In the genomic region with DNA sequence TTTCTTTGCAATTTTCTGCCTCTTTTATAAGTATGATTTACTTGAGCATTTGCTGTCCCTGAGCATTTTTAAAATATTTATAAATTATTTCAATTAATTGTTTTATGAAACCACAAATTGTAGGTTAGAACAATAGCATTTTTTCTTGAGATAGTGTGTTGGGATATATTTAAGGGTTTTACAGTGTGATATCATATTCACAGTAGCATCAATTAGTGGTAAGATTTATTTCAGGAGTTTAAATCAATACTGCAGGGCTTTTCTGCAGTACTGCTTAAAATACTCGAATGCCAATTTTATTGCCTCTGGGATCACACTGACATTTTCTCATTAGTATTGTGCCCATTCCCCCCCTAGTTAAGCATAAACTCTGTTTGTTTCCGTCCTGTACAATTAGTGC, we compare ENCODE assay signal across 30 cellular contexts.
DNase-seq lines count a peak whose midpoint lies in the region; ATAC-seq and TF ChIP-seq lines count a peak whose summit lies in the region.
"Had no signal": no experiment of that assay in that cellular context is flagged by ENCODE, and none has a peak within 500 bp of the region (broad histone marks: within the 10 kb centered on the region; RNA-seq: fewer than 3 reads in every experiment).

No MANE protein-coding gene starts in this region.

- H4K8ac ChIP-seq in mesenchymal stem cell (ENCODE audit: low read length) = no peak overlapping the region

- H3K18ac ChIP-seq in mesenchymal stem cell (ENCODE audit: low read depth in 1 of 2, low read length in 2 of 2) = no peak overlapping the region

- H3K79me2 ChIP-seq in SK-N-SH (ENCODE audit: insufficient read depth) = peaks cover 100% of the 10 kb centered on the region

- H3K79me1 ChIP-seq in mesenchymal stem cell (replicated peaks; ENCODE audit: low read length, poor library complexity, severe bottlenecking) = peaks cover 18% of the 10 kb centered on the region

- no peaks in the 10 kb centered on the region for H3K4me1 Mint-ChIP-seq in activated CD4-positive, alpha-beta memory T cell treated with anti-CD3 and anti-CD28 coated beads, Interleukin-2, amount 10 ng/mL, durations not matched to agents 7 days and 5 days
- H3K4me1 Mint-ChIP-seq: activated CD8-positive, alpha-beta memory T cell treated with anti-CD3 and anti-CD28 coated beads, Interleukin-2, amount 10 ng/mL, durations not matched to agents 7 days and 5 days; activated naive CD8-positive, alpha-beta T cell treated with anti-CD3 and anti-CD28 coated beads, Interleukin-2, amount 10 ng/mL, durations not matched to agents 7 days and 5 days; CD4-positive, CD25-positive, alpha-beta regulatory T cell; naive thymus-derived CD4-positive, alpha-beta T cell; stimulated activated effector memory CD8-positive, alpha-beta T cell treated with anti-CD3 and anti-CD28 coated beads, Interleukin-12 subunit alpha, Interleukin-12 subunit beta, amount 100 ng/mL, for 72 hours had no signal

- H3K9ac ChIP-seq in SK-N-SH (no peak overlapping the region), mesenchymal stem cell (ENCODE audit: low read length) (peak overlapping the region; percentile 40)

- no peak overlapping the region for H2AK5ac ChIP-seq in mesenchymal stem cell (ENCODE audit: low read length, severe bottlenecking)

- H2AFZ ChIP-seq in SK-N-SH (ENCODE audit: low read depth) (no peak overlapping the region), mesenchymal stem cell (ENCODE audit: low read depth, low read length) (no peak overlapping the region)

- ATAC-seq in SK-N-SH treated with all-trans-retinoic acid at 6 μM for 48 hours = no peak
- no peak for ATAC-seq in GM18858 (IDR thresholded peaks at IDR 0.05; ENCODE audit: unreplicated experiment)
- ATAC-seq: activated CD8-positive, alpha-beta memory T cell treated with anti-CD3 and anti-CD28 coated beads, Interleukin-2, amount 10 ng/mL, durations not matched to agents 7 days and 5 days; activated T-cell treated with anti-CD3 and anti-CD28 coated beads, Interleukin-2, amount 50 U/mL, for 4 hours; gastrocnemius medialis; HepG2; naive thymus-derived CD4-positive, alpha-beta T cell; stimulated activated effector memory CD8-positive, alpha-beta T cell treated with anti-CD3 and anti-CD28 coated beads, Interleukin-12 subunit alpha, Interleukin-12 subunit beta, amount 100 ng/mL, for 72 hours; upper lobe of right lung had no signal

- POLR2A ChIA-PET in SK-N-SH (lab: Yijun Ruan, JAX) = no interaction called here
- POLR2A ChIA-PET in activated CD4-positive, alpha-beta memory T cell treated with anti-CD3 and anti-CD28 coated beads, Interleukin-2, amount 10 ng/mL, durations not matched to agents 7 days and 5 days (lab: Charles Lee) = no interaction called here

- TF ChIP-seq EP300 in SK-N-SH (IDR thresholded peaks at IDR 0.05; ENCODE audit: borderline replicate concordance in 1 of 2, low read depth in 1 of 2, low read length in 1 of 2) = no peak

- H4K91ac ChIP-seq in mesenchymal stem cell (ENCODE audit: low read length) = no peak overlapping the region

- peaks cover 7% of the 10 kb centered on the region for H3F3A ChIP-seq in SK-N-SH (replicated peaks; ENCODE audit: insufficient read depth)

- no peak overlapping the region for H3K23ac ChIP-seq in mesenchymal stem cell (ENCODE audit: low read length in 2 of 2)

- CTCF ChIA-PET in SK-N-SH (lab: Yijun Ruan, JAX) = interaction anchor here (1.2 kb wide), 1 partner anchor 26 kb away, joined by 3 read pairs; no protein-coding TSS in a partner anchor
- CTCF ChIA-PET in activated CD4-positive, alpha-beta memory T cell treated with anti-CD3 and anti-CD28 coated beads, Interleukin-2, amount 10 ng/mL, durations not matched to agents 7 days and 5 days (lab: Charles Lee) = no interaction called here

- H3K27me3 ChIP-seq in SK-N-SH (ENCODE audit: insufficient read depth) (no peaks in the 10 kb centered on the region), mesenchymal stem cell (ENCODE audit: control insufficient read depth in 1 of 2, insufficient read depth in 1 of 2, low read length in 2 of 2) (no peaks in the 10 kb centered on the region)
- H3K27me3 ChIP-seq: gastrocnemius medialis, SJCRH30, upper lobe of right lung had no signal

- no peak overlapping the region for H2BK5ac ChIP-seq in mesenchymal stem cell (ENCODE audit: low read depth, low read length, poor library complexity, severe bottlenecking)

- no peaks in the 10 kb centered on the region for H3K36me3 ChIP-seq in SK-N-SH (replicated peaks in 1 of 2; ENCODE audit: control insufficient read depth in 1 of 2, insufficient read depth in 2 of 2, low read length in 1 of 2)
- H3K36me3 ChIP-seq in mesenchymal stem cell (ENCODE audit: control insufficient read depth in 1 of 2, insufficient read depth in 2 of 2, low read depth in 1 of 2, low read length in 2 of 2) = peaks cover 0 to 7% of the 10 kb centered on the region in 2 experiments
- H3K36me3 ChIP-seq: gastrocnemius medialis, SJCRH30, upper lobe of right lung had no signal

- H3K4me3 ChIP-seq in SK-N-SH (ENCODE audit: low read depth in 2 of 2, low read length in 1 of 2) = peak overlapping the region in 1 of 2 experiments; percentile 28; a peak in 1 of 4 replicates
- no peak overlapping the region for H3K4me3 ChIP-seq in mesenchymal stem cell (ENCODE audit: insufficient read depth in 1 of 2, low read depth in 1 of 2, low read length in 2 of 2)
- H3K4me3 ChIP-seq: gastrocnemius medialis, SJCRH30, upper lobe of right lung had no signal

- H3K9me2 ChIP-seq in SK-N-SH = no peaks in the 10 kb centered on the region

- peaks cover 83% of the 10 kb centered on the region for H4K20me1 ChIP-seq in SK-N-SH (ENCODE audit: insufficient read depth)

- no peak for TF ChIP-seq CTCF in SK-N-SH (IDR thresholded peaks at IDR 0.05)

- 39% methylated on average over 2 of the region's 2 CpGs for WGBS in SK-N-SH (ENCODE audit: low lambda C conversion rate)
- WGBS in mesenchymal stem cell = 90% methylated on average over 2 of the region's 2 CpGs

- H2BK120ac ChIP-seq in mesenchymal stem cell (ENCODE audit: low read depth, low read length) = no peak overlapping the region

- H3K9me3 ChIP-seq in SK-N-SH (no peaks in the 10 kb centered on the region), mesenchymal stem cell (ENCODE audit: control insufficient read depth, low read length) (no peaks in the 10 kb centered on the region)
- H3K9me3 ChIP-seq: gastrocnemius medialis, SJCRH30, upper lobe of right lung had no signal

- peaks cover 21% of the 10 kb centered on the region for H3K27me3 Mint-ChIP-seq in activated CD4-positive, alpha-beta memory T cell treated with anti-CD3 and anti-CD28 coated beads, Interleukin-2, amount 10 ng/mL, durations not matched to agents 7 days and 5 days

- H3K14ac ChIP-seq in mesenchymal stem cell (ENCODE audit: low read length in 2 of 2) = no peak overlapping the region

- no peak overlapping the region for H3K27ac Mint-ChIP-seq in activated CD4-positive, alpha-beta memory T cell treated with anti-CD3 and anti-CD28 coated beads, Interleukin-2, amount 10 ng/mL, durations not matched to agents 7 days and 5 days
- H3K27ac Mint-ChIP-seq: activated CD8-positive, alpha-beta memory T cell treated with anti-CD3 and anti-CD28 coated beads, Interleukin-2, amount 10 ng/mL, durations not matched to agents 7 days and 5 days; activated naive CD8-positive, alpha-beta T cell treated with anti-CD3 and anti-CD28 coated beads, Interleukin-2, amount 10 ng/mL, durations not matched to agents 7 days and 5 days; CD4-positive, CD25-positive, alpha-beta regulatory T cell; stimulated activated effector memory CD8-positive, alpha-beta T cell treated with anti-CD3 and anti-CD28 coated beads, Interleukin-12 subunit alpha, Interleukin-12 subunit beta, amount 100 ng/mL, for 72 hours had no signal

- H3K4me3 Mint-ChIP-seq in activated CD4-positive, alpha-beta memory T cell treated with anti-CD3 and anti-CD28 coated beads, Interleukin-2, amount 10 ng/mL, durations not matched to agents 7 days and 5 days = no peak overlapping the region
- H3K4me3 Mint-ChIP-seq: activated CD8-positive, alpha-beta memory T cell treated with anti-CD3 and anti-CD28 coated beads, Interleukin-2, amount 10 ng/mL, durations not matched to agents 7 days and 5 days; activated naive CD8-positive, alpha-beta T cell treated with anti-CD3 and anti-CD28 coated beads, Interleukin-2, amount 10 ng/mL, durations not matched to agents 7 days and 5 days; activated T-cell treated with anti-CD3 and anti-CD28 coated beads, Interleukin-2, amount 50 U/mL, for 4 hours; CD4-positive, CD25-positive, alpha-beta regulatory T cell; naive thymus-derived CD4-positive, alpha-beta T cell; stimulated activated effector memory CD8-positive, alpha-beta T cell treated with anti-CD3 and anti-CD28 coated beads, Interleukin-12 subunit alpha, Interleukin-12 subunit beta, amount 100 ng/mL, for 72 hours had no signal

- H3K4ac ChIP-seq in mesenchymal stem cell (ENCODE audit: low read depth in 1 of 2, low read length in 2 of 2) = no peak overlapping the region

- H2BK12ac ChIP-seq in mesenchymal stem cell (ENCODE audit: low read length in 2 of 2) = no peak overlapping the region

- no peak overlapping the region for H2BK15ac ChIP-seq in mesenchymal stem cell (ENCODE audit: low read depth, poor library complexity, severe bottlenecking)

- H3K4me2 ChIP-seq in SK-N-SH (peak overlapping the region; percentile 68), mesenchymal stem cell (ENCODE audit: low read length, poor library complexity, severe bottlenecking) (no peak overlapping the region)

- H3K36me3 Mint-ChIP-seq in activated CD4-positive, alpha-beta memory T cell treated with anti-CD3 and anti-CD28 coated beads, Interleukin-2, amount 10 ng/mL, durations not matched to agents 7 days and 5 days (ENCODE audit: low read depth) = no peaks in the 10 kb centered on the region
- H3K36me3 Mint-ChIP-seq: activated CD8-positive, alpha-beta memory T cell treated with anti-CD3 and anti-CD28 coated beads, Interleukin-2, amount 10 ng/mL, durations not matched to agents 7 days and 5 days; activated naive CD8-positive, alpha-beta T cell treated with anti-CD3 and anti-CD28 coated beads, Interleukin-2, amount 10 ng/mL, durations not matched to agents 7 days and 5 days; CD4-positive, CD25-positive, alpha-beta regulatory T cell; naive thymus-derived CD4-positive, alpha-beta T cell; stimulated activated effector memory CD8-positive, alpha-beta T cell treated with anti-CD3 and anti-CD28 coated beads, Interleukin-12 subunit alpha, Interleukin-12 subunit beta, amount 100 ng/mL, for 72 hours had no signal

- peaks cover 29 to 36% of the 10 kb centered on the region in 2 experiments for H3K4me1 ChIP-seq in SK-N-SH (ENCODE audit: control insufficient read depth in 1 of 2, insufficient read depth in 2 of 2, low read depth in 1 of 2, low read length in 1 of 2)
- peaks cover 2% of the 10 kb centered on the region for H3K4me1 ChIP-seq in mesenchymal stem cell (ENCODE audit: control insufficient read depth, insufficient read depth, low read depth, low read length)

- DNase-seq in SK-N-SH = no peak
- DNase-seq in mesenchymal stem cell = no peak
- DNase-seq in activated CD4-positive, alpha-beta memory T cell treated with anti-CD3 and anti-CD28 coated beads, Interleukin-2, amount 10 ng/mL, durations not matched to agents 7 days and 5 days = no peak
- no peak for DNase-seq in DMS79 (lab: John Stamatoyannopoulos, UW)
- DNase-seq in NCI-H1092 (lab: John Stamatoyannopoulos, UW) = no peak
- DNase-seq: 8988T; activated CD4-positive, CD25-positive, alpha-beta regulatory T cell; activated CD8-positive, alpha-beta memory T cell treated with anti-CD3 and anti-CD28 coated beads, Interleukin-2, amount 10 ng/mL, durations not matched to agents 7 days and 5 days; activated gamma-delta T cell; activated naive CD8-positive, alpha-beta T cell treated with anti-CD3 and anti-CD28 coated beads, Interleukin-2, amount 10 ng/mL, durations not matched to agents 7 days and 5 days; activated T-cell treated with anti-CD3 and anti-CD28 coated beads, Interleukin-2, amount 50 U/mL, for 4 hours; CD4-positive, CD25-positive, alpha-beta regulatory T cell; central memory CD4-positive, alpha-beta T cell; erythroblast; gastrocnemius medialis; GOT3; Kasumi-1; kidney glomerular epithelial cell; MV-4-11; naive thymus-derived CD4-positive, alpha-beta T cell; NCI-H2107; NCI-H446; NCI-H774; SJCRH30; upper lobe of right lung had no signal

- H3K27ac ChIP-seq in SK-N-SH (ENCODE audit: low read depth in 2 of 2, low read length in 1 of 2) (peak overlapping the region in 1 of 2 experiments; percentile 86; a peak in 3 of 4 replicates), angular gyrus (ENCODE audit: low read depth, low read length) (peak overlapping the region; percentile 53), mesenchymal stem cell (ENCODE audit: low read length, poor library complexity, severe bottlenecking) (peak overlapping the region; percentile 20)
- H3K27ac ChIP-seq: gastrocnemius medialis, SJCRH30, upper lobe of right lung had no signal

- no peaks in the 10 kb centered on the region for H3K9me3 Mint-ChIP-seq in activated CD4-positive, alpha-beta memory T cell treated with anti-CD3 and anti-CD28 coated beads, Interleukin-2, amount 10 ng/mL, durations not matched to agents 7 days and 5 days
- H3K9me3 Mint-ChIP-seq: activated naive CD8-positive, alpha-beta T cell treated with anti-CD3 and anti-CD28 coated beads, Interleukin-2, amount 10 ng/mL, durations not matched to agents 7 days and 5 days; activated T-cell treated with anti-CD3 and anti-CD28 coated beads, Interleukin-2, amount 50 U/mL, for 4 hours; naive thymus-derived CD4-positive, alpha-beta T cell; stimulated activated effector memory CD8-positive, alpha-beta T cell treated with anti-CD3 and anti-CD28 coated beads, Interleukin-12 subunit alpha, Interleukin-12 subunit beta, amount 100 ng/mL, for 72 hours had no signal

- TF ChIP-seq RAD21 in SK-N-SH (IDR thresholded peaks at IDR 0.05; ENCODE audit: low read length) = no peak
